17 cellular contexts compared by ENCODE assay signal in the genomic region with DNA sequence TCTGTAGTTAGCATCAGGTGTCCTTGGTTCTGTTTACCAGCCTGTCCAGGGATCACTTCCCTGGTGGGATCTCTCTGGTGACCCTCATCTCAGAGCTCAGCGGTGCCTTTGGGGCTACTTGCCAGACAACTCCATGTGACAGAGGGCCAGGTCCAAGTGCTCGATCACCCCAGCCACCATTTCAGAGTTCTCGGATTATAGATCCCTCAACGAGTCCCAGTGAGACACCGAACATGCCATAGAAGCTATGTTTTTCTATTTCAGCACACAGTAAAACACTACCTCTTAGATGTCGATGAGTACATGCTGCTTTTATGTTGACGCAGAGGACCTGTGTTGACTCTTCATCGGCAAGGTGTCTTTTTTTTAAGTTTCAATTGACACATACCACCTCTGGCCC.
DNase-seq lines count a peak whose midpoint lies in the region; ATAC-seq and TF ChIP-seq lines count a peak whose summit lies in the region.
"Had no signal": no experiment of that assay in that cellular context is flagged by ENCODE, and none has a peak within 500 bp of the region (broad histone marks: within the 10 kb centered on the region; RNA-seq: fewer than 3 reads in every experiment).

No MANE protein-coding gene starts in this region.

- no peaks in the 10 kb centered on the region for H3K27me3 ChIP-seq in brain microvascular endothelial cell (replicated peaks)
- H3K27me3 ChIP-seq in muscle layer of colon (ENCODE audit: control insufficient read depth in 1 of 2, insufficient read depth in 2 of 2, low read length in 2 of 2), result no peaks in the 10 kb centered on the region
- no peaks in the 10 kb centered on the region for H3K27me3 ChIP-seq in tibial artery
- H3K27me3 ChIP-seq: neutrophil had no signal

- H3K9ac ChIP-seq in muscle layer of colon (ENCODE audit: low read length), result no peak overlapping the region

- H3K4me3 ChIP-seq in brain microvascular endothelial cell (ENCODE audit: low read depth, low read length), result no peak overlapping the region
- no peak overlapping the region for H3K4me3 ChIP-seq in muscle layer of colon (ENCODE audit: low read depth in 1 of 2, low read length in 2 of 2)
- no peak overlapping the region for H3K4me3 ChIP-seq in tibial artery
- H3K4me3 ChIP-seq: K562, skin epidermis had no signal

- in situ Hi-C loops in brain microvascular endothelial cell (cut with HindIII; ENCODE audit: low pct_ligation_motif_present, low sequenced_read_pairs), result no loop called here

- H3K36me3 ChIP-seq in brain microvascular endothelial cell (replicated peaks) (no peaks in the 10 kb centered on the region), muscle layer of colon (ENCODE audit: insufficient read depth, low read length) (no peaks in the 10 kb centered on the region), tibial artery (no peaks in the 10 kb centered on the region)
- H3K36me3 ChIP-seq: neutrophil, WERI-Rb-1 had no signal

- no peak for ATAC-seq in GM19395 (IDR thresholded peaks at IDR 0.05; ENCODE audit: unreplicated experiment)
- ATAC-seq: K562 had no signal

- H3K4me1 ChIP-seq in muscle layer of colon (ENCODE audit: insufficient read depth, low read length) (peaks cover 19% of the 10 kb centered on the region), tibial artery (peaks cover 0 to 56% (median 30%) of the 10 kb centered on the region in 4 donors)

- TF ChIP-seq CTCF in brain microvascular endothelial cell (IDR thresholded peaks at IDR 0.05; ENCODE audit: low read depth, low read length, missing control alignments), result no peak
- TF ChIP-seq CTCF in tibial artery (IDR thresholded peaks at IDR 0.05), result no peak

- H3K9me3 ChIP-seq in muscle layer of colon (ENCODE audit: low read length) (no peaks in the 10 kb centered on the region), tibial artery (no peaks in the 10 kb centered on the region)
- H3K9me3 ChIP-seq: neutrophil had no signal

- intact Hi-C loops in tibial artery (cut with DNase I; ENCODE audit: low total_unique reads), result no loop called here

- peak; percentile 35 for DNase-seq in activated CD8-positive, alpha-beta memory T cell treated with anti-CD3 and anti-CD28 coated beads, Interleukin-2, amount 50 U/mL, for 48 hours
- DNase-seq in activated CD8-positive, alpha-beta memory T cell treated with anti-CD3 and anti-CD28 coated beads, Interleukin-2, amount 50 U/mL, for 4 hours, result no peak
- DNase-seq in brain microvascular endothelial cell (no peak), tibial artery (peak in 1 of 2 donors; percentile 50), NCI-H69 (lab: John Stamatoyannopoulos, UW) (no peak), germinal center (ENCODE audit: low spot score) (no peak)
- DNase-seq: amniotic stem cell; CD8-positive, alpha-beta memory T cell; immature natural killer cell; NCI-H1092 treated with DMSO at 0.1 percent for 48 hours; NCI-H774; WERI-Rb-1 had no signal

- H3K27ac ChIP-seq in brain microvascular endothelial cell (peak overlapping the region; percentile 99), muscle layer of colon (ENCODE audit: low read depth, low read length) (peak overlapping the region; percentile 1), tibial artery (peak overlapping the region; percentile 69 to 75)
- H3K27ac ChIP-seq: neutrophil, WERI-Rb-1 had no signal

Comparison
In these comparisons a context has a peak if more than half of its experiments do, and no peak if none do; other contexts are left out.
1. H3K27ac ChIP-seq: peak in every context shown above with its lines; median percentile 99 in brain microvascular endothelial cell; 72 in tibial artery; 1 in muscle layer of colon.